In the genomic region with DNA sequence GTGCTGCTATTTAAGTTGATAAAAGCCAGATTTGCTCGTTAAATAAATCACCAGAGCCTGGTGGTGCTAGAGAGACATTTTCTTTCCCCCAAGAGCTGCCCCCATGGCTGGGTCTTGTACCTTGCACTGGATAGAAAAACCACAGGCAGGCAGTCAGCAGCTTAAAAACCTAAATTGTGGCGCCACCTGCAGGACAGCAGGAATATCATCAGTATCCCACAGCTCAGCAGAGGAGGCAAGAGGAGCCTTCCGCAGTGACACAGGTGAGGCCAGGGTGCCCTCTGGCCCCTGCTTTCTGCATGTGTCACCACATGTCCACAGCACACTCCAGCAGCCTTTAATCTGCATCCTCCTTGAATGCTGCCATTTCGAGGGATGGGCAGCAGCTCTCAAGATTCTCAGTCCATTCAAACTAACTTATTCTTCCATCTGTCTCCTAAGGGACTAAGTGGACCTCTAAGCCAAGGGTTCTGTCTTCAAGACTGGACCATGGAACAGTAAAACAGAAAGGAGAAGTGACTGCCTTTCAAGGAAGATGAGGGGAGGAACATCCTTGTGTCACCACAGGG, we compare ENCODE assay signal across 9 cellular contexts. TPM values are rescaled to one million over a fixed set of nuclear protein-coding genes. Genes with fewer than 3 reads are reported as not detected.
DNase-seq lines count a peak whose midpoint lies in the region; ATAC-seq and TF ChIP-seq lines count a peak whose summit lies in the region.
"Had no signal": no experiment of that assay in that cellular context is flagged by ENCODE, and none has a peak within 500 bp of the region (broad histone marks: within the 10 kb centered on the region; RNA-seq: fewer than 3 reads in every experiment).

No MANE protein-coding gene starts in this region.

- peak overlapping the region in 1 of 10 donors; percentile 34 for H3K4me3 Mint-ChIP-seq in naive thymus-derived CD8-positive, alpha-beta T cell
- H3K4me3 Mint-ChIP-seq: naive B cell had no signal

- peaks cover 7 to 14% (median 12%) of the 10 kb centered on the region in 4 donors for H3K4me1 Mint-ChIP-seq in naive thymus-derived CD8-positive, alpha-beta T cell

- no peaks in the 10 kb centered on the region for H3K36me3 Mint-ChIP-seq in naive thymus-derived CD8-positive, alpha-beta T cell
- H3K36me3 Mint-ChIP-seq: naive B cell had no signal

- no peak for TF ChIP-seq POLR2A in erythroblast (IDR thresholded peaks at IDR 0.05; ENCODE audit: low read length)

- in situ Hi-C loops in GM13976 (cut with MboI; ENCODE audit: low sequenced_read_pairs, unreplicated experiment), result no loop called here

- no peak overlapping the region for H3K27ac ChIP-seq in 22Rv1

- no peaks in the 10 kb centered on the region for H3K9me3 Mint-ChIP-seq in naive thymus-derived CD8-positive, alpha-beta T cell

- H3K27ac Mint-ChIP-seq in naive thymus-derived CD8-positive, alpha-beta T cell, result peak overlapping the region in 1 of 10 donors; percentile 21

- TF ChIP-seq CTCF in 22Rv1 (IDR thresholded peaks at IDR 0.05) (peak; percentile 92), GM13976 (IDR thresholded peaks at IDR 0.05; ENCODE audit: borderline replicate concordance, control extremely low read depth, extremely low read depth, insufficient read depth, missing control alignments) (peak; percentile 70)

- DNase-seq in GM13976 (ENCODE audit: low spot score) (peak; percentile 75), HK-2 (ENCODE audit: unreplicated experiment) (peak; percentile 66), NCI-H82 treated with DMSO at 0.1 percent for 48 hours (lab: John Stamatoyannopoulos, UW; ENCODE audit: unreplicated experiment) (peak; percentile 63), erythroblast (lab: John Stamatoyannopoulos, UW) (peak; percentile 66 to 76)
- peak; percentile 72 for DNase-seq in activated CD8-positive, alpha-beta memory T cell treated with anti-CD3 and anti-CD28 coated beads, Interleukin-2, amount 50 U/mL, for 4 hours
- peak; percentile 57 to 82 (median 70) for DNase-seq in naive thymus-derived CD8-positive, alpha-beta T cell
- peak; percentile 23 to 47 for DNase-seq in stimulated activated CD8-positive, alpha-beta memory T cell treated with anti-CD3 and anti-CD28 coated beads, Interleukin-7, amount 100 ng/mL, for 48 hours (ENCODE audit: extremely low read depth in 1 of 2, low read depth in 1 of 2)
- DNase-seq: naive B cell had no signal

- POLR2A ChIA-PET in naive thymus-derived CD8-positive, alpha-beta T cell (lab: Charles Lee), result interaction anchor here (0.7 to 2.0 kb wide), 4 partner anchors 187 to 262 kb away, joined by 3 to 6 read pairs (median 4); no protein-coding TSS in a partner anchor

- H3K27me3 Mint-ChIP-seq in naive thymus-derived CD8-positive, alpha-beta T cell, result peaks cover 18 to 33% (median 22%) of the 10 kb centered on the region in 5 donors

- ATAC-seq in naive thymus-derived CD8-positive, alpha-beta T cell, result peak; percentile 78 to 90

RNA-seq across cellular contexts. Expression of gene PLXNA4, which starts 4.5 kb away (rescaled TPM):
- under 1 TPM; 0.05 to 0.30 TPM for total RNA-seq in naive thymus-derived CD8-positive, alpha-beta T cell
- polyA plus RNA-seq in naive thymus-derived CD8-positive, alpha-beta T cell, result 1 to 10 TPM in 1 of 3 donors, under 1 TPM in 2; 0.18 to 1.2 (median 0.27) TPM
